ENCODE assay signal across 9 cellular contexts in genomic region chr11:93738647-93739081, GRCh38. TPM values are rescaled to one million over a fixed set of nuclear protein-coding genes. Genes with fewer than 3 reads are reported as not detected.
DNase-seq lines count a peak whose midpoint lies in the region; ATAC-seq, FAIRE-seq and TF ChIP-seq lines count a peak whose summit lies in the region.
"Had no signal": no experiment of that assay in that cellular context is flagged by ENCODE, and none has a peak within 500 bp of the region (broad histone marks: within the 10 kb centered on the region; RNA-seq: fewer than 3 reads in every experiment).

No MANE protein-coding gene starts in this region.

- H3K4me2 ChIP-seq in KMS-11 (peak overlapping the region; percentile 82), K562 (ENCODE audit: insufficient read depth, low read length) (peak overlapping the region; percentile 95), mesendoderm (ENCODE audit: low read length) (peak overlapping the region; percentile 63)

- no peak overlapping the region for H2BK5ac ChIP-seq in mesendoderm (ENCODE audit: low read length)

- H3K36me3 ChIP-seq in CD4-positive, alpha-beta memory T cell (ENCODE audit: insufficient read depth, low read length): peaks cover 42% of the 10 kb centered on the region
- peaks cover 18% of the 10 kb centered on the region; the same call in 1 of the 2 replicates for H3K36me3 ChIP-seq in KMS-11 (ENCODE audit: insufficient read depth)
- peaks cover 74% of the 10 kb centered on the region for H3K36me3 ChIP-seq in K562 (ENCODE audit: control insufficient read depth, insufficient read depth, low read length)
- peaks cover 11% of the 10 kb centered on the region for H3K36me3 ChIP-seq in mesendoderm (ENCODE audit: control insufficient read depth, insufficient read depth, low read length)

- peak overlapping the region; percentile 80 for H3K56ac ChIP-seq in mesendoderm (ENCODE audit: low read length)

- TF ChIP-seq RAD21 in K562 (CRISPR knock-in tag; conservative IDR thresholded peaks at IDR 0.05 in 1 of 2, IDR thresholded peaks at IDR 0.05 in 1 of 2): no peak

- peaks cover 77% of the 10 kb centered on the region for H3K4me1 ChIP-seq in CD4-positive, alpha-beta memory T cell (ENCODE audit: insufficient read depth, low read length)
- peaks cover 45% of the 10 kb centered on the region for H3K4me1 ChIP-seq in KMS-11 (ENCODE audit: low read depth, poor library complexity, severe bottlenecking)
- peaks cover 4 to 9% of the 10 kb centered on the region in 2 experiments; a peak in 4 of 5 replicates for H3K4me1 ChIP-seq in K562 (replicated peaks in 1 of 2; ENCODE audit: control insufficient read depth in 2 of 2, insufficient read depth in 2 of 2, low read length in 2 of 2)
- no peaks in the 10 kb centered on the region for H3K4me1 ChIP-seq in mesendoderm (ENCODE audit: control insufficient read depth, low read depth, low read length)

- no peak for FAIRE-seq in K562 (lab: Jason Lieb, UNC)

- WGBS in K562 (ENCODE audit: insufficient coverage, low coverage, missing lambda C conversion rate): 1% methylated on average over 6 of the region's 6 CpGs
- WGBS in mesendoderm (ENCODE audit: extremely low coverage, insufficient coverage, low lambda C conversion rate): no CpG with 5 or more reads among the region's 6 CpGs

- H3K4me1 Mint-ChIP-seq in CD4-positive, alpha-beta memory T cell: peaks cover 50 to 87% (median 69%) of the 10 kb centered on the region in 4 donors

- no peaks in the 10 kb centered on the region for H3K9me3 ChIP-seq in CD4-positive, alpha-beta memory T cell (ENCODE audit: control insufficient read depth in 1 of 2, low read length in 2 of 2)
- H3K9me3 ChIP-seq in K562 (replicated peaks; ENCODE audit: control insufficient read depth, insufficient read depth, low read depth, low read length): no peaks in the 10 kb centered on the region

- no peak overlapping the region for H2BK15ac ChIP-seq in mesendoderm (replicated peaks; ENCODE audit: low read depth)

- peaks cover 6% of the 10 kb centered on the region for H3K79me1 ChIP-seq in mesendoderm (ENCODE audit: low read length)

- POLR2A ChIA-PET in CD4-positive, alpha-beta memory T cell (lab: Charles Lee; ENCODE audit: partially characterized antibody): interaction anchor here (0.8 to 8.2 kb wide), 7 partner anchors 10 to 541 kb away, joined by 3 to 180 read pairs (median 38); partner anchors contain the start of genes CEP295, MED17, PANX1 and SLC36A4
- POLR2A ChIA-PET in K562 (lab: Yijun Ruan, JAX): interaction anchor here (0.6 to 5.1 kb wide), 7 partner anchors 10 to 46 kb away, joined by 3 to 98 read pairs (median 5); partner anchors contain the start of gene MED17

- H3K23ac ChIP-seq in mesendoderm (ENCODE audit: low read length): no peak overlapping the region

- no TSS peak for BruUV-seq in K562 (replicated peaks; lab: Mats Ljungman, UMichigan)

- no peaks in the 10 kb centered on the region for H3K27me3 ChIP-seq in CD4-positive, alpha-beta memory T cell (ENCODE audit: insufficient read depth, low read length)
- H3K27me3 ChIP-seq in KMS-11 (ENCODE audit: insufficient read depth, low read depth) (no peaks in the 10 kb centered on the region), K562 (ENCODE audit: control insufficient read depth in 2 of 2, insufficient read depth in 2 of 2, low read length in 2 of 2) (no peaks in the 10 kb centered on the region), mesendoderm (ENCODE audit: insufficient read depth, low read length, poor library complexity) (no peaks in the 10 kb centered on the region)

- no peak for TF ChIP-seq EP300 in K562 (IDR thresholded peaks at IDR 0.05; ENCODE audit: low read length)

- H3K36me3 Mint-ChIP-seq in CD4-positive, alpha-beta memory T cell: peaks cover 46 to 76% of the 10 kb centered on the region in 2 donors

- peak overlapping the region; percentile 7 to 98 for H3K4me3 ChIP-seq in CD4-positive, alpha-beta memory T cell (ENCODE audit: low read length in 2 of 2)
- H3K4me3 ChIP-seq in KMS-11 (IDR thresholded peaks at IDR 0.05; ENCODE audit: insufficient read depth, low read depth, low read length) (no peak overlapping the region), K562 (peak overlapping the region; percentile 79), mesendoderm (ENCODE audit: low read length) (peak overlapping the region; percentile 45)

- H3K27me3 Mint-ChIP-seq in CD4-positive, alpha-beta memory T cell: no peaks in the 10 kb centered on the region

- in situ Hi-C loops in K562 (cut with MboI): no loop called here

- CTCF ChIA-PET in CD4-positive, alpha-beta memory T cell (lab: Charles Lee; ENCODE audit: partially characterized antibody): interaction anchor here (0.9 to 6.0 kb wide), 4 partner anchors 8 to 58 kb away, joined by 3 to 60 read pairs (median 3); partner anchors contain the start of gene MED17
- CTCF ChIA-PET in K562 (lab: Yijun Ruan, JAX; ENCODE audit: low intra/inter-chr PET ratio): no interaction called here

- no peak overlapping the region for H2AFZ ChIP-seq in KMS-11 (ENCODE audit: low read depth)
- H2AFZ ChIP-seq in K562 (ENCODE audit: low read depth, low read length): no peak overlapping the region

- no peak overlapping the region for H2BK120ac ChIP-seq in mesendoderm (ENCODE audit: low read depth, low read length)

- no peaks in the 10 kb centered on the region for H3K9me3 Mint-ChIP-seq in CD4-positive, alpha-beta memory T cell

- H3K9ac ChIP-seq in KMS-11: peak overlapping the region; percentile 99
- H3K9ac ChIP-seq in K562 (ENCODE audit: insufficient read depth in 1 of 2, low read depth in 2 of 2, low read length in 2 of 2): peak overlapping the region; percentile 77 to 99; a peak in 3 of 4 replicates
- H3K9ac ChIP-seq in mesendoderm (ENCODE audit: low read length): peak overlapping the region; percentile 100

- H4K8ac ChIP-seq in mesendoderm (ENCODE audit: low read depth, low read length): no peak overlapping the region

- H3K4me3 Mint-ChIP-seq in CD4-positive, alpha-beta memory T cell: peak overlapping the region; percentile 91 to 100 (median 100)

- peak overlapping the region; percentile 80 to 99 (median 92) for H3K27ac Mint-ChIP-seq in CD4-positive, alpha-beta memory T cell

- no peak overlapping the region for H4K5ac ChIP-seq in mesendoderm (ENCODE audit: low read length)

- H3K4ac ChIP-seq in mesendoderm (ENCODE audit: low read depth, low read length): no peak overlapping the region

- peak in 1 of 5 donors; percentile 35 for DNase-seq in CD4-positive, alpha-beta memory T cell
- DNase-seq in K562 (ENCODE audit: extremely low read depth in 1 of 4, low spot score in 3 of 4) (no peak), mesendoderm (no peak), DMS114 treated with DMSO at 0.1 percent for 48 hours (lab: John Stamatoyannopoulos, UW; ENCODE audit: unreplicated experiment) (no peak), Right ventricle myocardium inferior (ENCODE audit: missing footprints) (no peak), NCI-H187 (lab: John Stamatoyannopoulos, UW) (no peak)
- DNase-seq: Kasumi-1 had no signal

- H3K27ac ChIP-seq in CD4-positive, alpha-beta memory T cell (ENCODE audit: low read depth, low read length): peak overlapping the region; percentile 93
- peak overlapping the region; percentile 96 for H3K27ac ChIP-seq in KMS-11
- peak overlapping the region; percentile 98 for H3K27ac ChIP-seq in K562 (ENCODE audit: extremely low read depth, low read depth, low read length)
- H3K27ac ChIP-seq in mesendoderm (ENCODE audit: low read depth, low read length): no peak overlapping the region

- TF ChIP-seq CTCF in KMS-11 (conservative IDR thresholded peaks at IDR 0.05; ENCODE audit: low read depth, low read length) (no peak), K562 (IDR thresholded peaks at IDR 0.05 in 2 of 3, conservative IDR thresholded peaks at IDR 0.05 in 1 of 3; ENCODE audit: insufficient read depth in 2 of 3, low read depth in 1 of 3, low read length in 3 of 3) (no peak)

- ATAC-seq in K562: no peak
- no peak for ATAC-seq in GM18502 (IDR thresholded peaks at IDR 0.05; ENCODE audit: poor library complexity, unreplicated experiment)
- ATAC-seq in Right ventricle myocardium inferior: no peak

- H3K18ac ChIP-seq in mesendoderm (ENCODE audit: low read length): no peak overlapping the region

- intact Hi-C loops in CD4-positive, alpha-beta memory T cell (cut with micrococcal nuclease): no loop called here
- intact Hi-C loops in K562 (cut with micrococcal nuclease): no loop called here
- intact Hi-C loops in Right ventricle myocardium inferior (cut with DNase I): no loop called here

- no peaks in the 10 kb centered on the region for H3K9me1 ChIP-seq in K562 (ENCODE audit: control insufficient read depth, insufficient read depth, low read length)

- H4K20me1 ChIP-seq in KMS-11 (ENCODE audit: insufficient read depth) (peaks cover 22% of the 10 kb centered on the region), K562 (replicated peaks; ENCODE audit: control insufficient read depth, insufficient read depth, low read length) (peaks cover 4% of the 10 kb centered on the region)

- TF ChIP-seq POLR2A in K562 (conservative IDR thresholded peaks at IDR 0.05): peak; percentile 11; the same call in 1 of the 2 replicates

- no peak overlapping the region for H2AK5ac ChIP-seq in mesendoderm (ENCODE audit: low read length)

- H3K79me2 ChIP-seq in KMS-11 (ENCODE audit: insufficient read depth, low read depth): peaks cover 81% of the 10 kb centered on the region
- peaks cover 94% of the 10 kb centered on the region for H3K79me2 ChIP-seq in K562 (ENCODE audit: control insufficient read depth, insufficient read depth, low read length)
- peaks cover 58% of the 10 kb centered on the region for H3K79me2 ChIP-seq in mesendoderm (ENCODE audit: control insufficient read depth, insufficient read depth, low read length)

RNA-seq across cellular contexts. Expression of gene TAF1D, which starts 2.6 kb away (rescaled TPM):
- 100 to 1,000 TPM; 198 to 199 TPM for total RNA-seq in CD4-positive, alpha-beta memory T cell
- polyA plus RNA-seq in CD4-positive, alpha-beta memory T cell: 10 to 100 TPM; 17.4 to 29.8 TPM
- 288 and 1,250 TPM in 2 replicates for total RNA-seq in K562 (2011; cell fraction: chromatin; rRNA removed; ENCODE audit: low replicate concordance)
- total RNA-seq in K562 (2011; cell fraction: nucleolus; rRNA removed): 323 and 380 TPM in 2 replicates
- 528 and 703 TPM in 2 replicates for total RNA-seq in K562 (2011; cell fraction: nucleoplasm; rRNA removed)
- 155 and 182 TPM in 2 replicates for total RNA-seq in K562 (2014; rRNA removed)
- 313 and 326 TPM in 2 replicates for total RNA-seq in K562 (2014; rRNA removed; fragmentation: Illumina TruSeq; extraction: Trizol)
- total RNA-seq in K562 (2015; rRNA removed; fragmentation: Illumina TruSeq; extraction: Trizol): 301 and 347 TPM in 2 replicates
- total RNA-seq in K562 (2021): 189 and 193 TPM in 2 replicates
- 208 and 270 TPM in 2 replicates for polyA plus RNA-seq in K562 (2011; rRNA removed)
- 21.9 and 72.7 TPM in 2 replicates for polyA plus RNA-seq in K562 (2011; cell fraction: cytosol; rRNA removed)
- 340 and 474 TPM in 2 replicates for polyA plus RNA-seq in K562 (2011; cell fraction: nucleus; rRNA removed)
- 127 and 137 TPM in 2 replicates for polyA plus RNA-seq in K562 (2012)
- 203 and 250 TPM in 2 replicates for polyA plus RNA-seq in K562 (2014; fragmentation: Illumina TruSeq; extraction: Trizol)
- polyA plus RNA-seq in K562 (2014; fragmentation: Nextera tagmentation; extraction: Ambion mirVana): 100 to 1,000 TPM; 122 to 123 TPM
- 245 and 293 TPM in 2 replicates for polyA plus RNA-seq in K562 (2014; rRNA removed)
- 237 and 271 TPM in 2 replicates for polyA minus RNA-seq in K562 (2011; rRNA and poly(A)+ RNA removed)
- polyA minus RNA-seq in K562 (2011; cell fraction: cytosol; rRNA and poly(A)+ RNA removed): 59.7 and 102 TPM in 2 replicates
- 469 and 813 TPM in 2 replicates for polyA minus RNA-seq in K562 (2011; cell fraction: nucleus; rRNA and poly(A)+ RNA removed)
- polyA plus RNA-seq in mesendoderm (2013, experiment 1 of 2): 238 TPM
- polyA plus RNA-seq in mesendoderm (2013, experiment 2 of 2): 235 TPM
- total RNA-seq in Right ventricle myocardium inferior: 32.4 TPM

RNA-seq across cellular contexts. Expression of gene C11orf54, which starts 2.8 kb away (rescaled TPM):
- 10 to 100 TPM; 31.2 to 36.4 TPM for total RNA-seq in CD4-positive, alpha-beta memory T cell
- 10 to 100 TPM; 13.0 to 17.4 TPM for polyA plus RNA-seq in CD4-positive, alpha-beta memory T cell
- total RNA-seq in K562 (2011; cell fraction: chromatin; rRNA removed; ENCODE audit: low replicate concordance): 16.6 and 50.4 TPM in 2 replicates
- total RNA-seq in K562 (2011; cell fraction: nucleolus; rRNA removed): 8.3 and 11.8 TPM in 2 replicates
- 15.0 and 27.5 TPM in 2 replicates for total RNA-seq in K562 (2011; cell fraction: nucleoplasm; rRNA removed)
- 12.0 and 13.4 TPM in 2 replicates for total RNA-seq in K562 (2014; rRNA removed)
- 23.1 and 30.5 TPM in 2 replicates for total RNA-seq in K562 (2014; rRNA removed; fragmentation: Illumina TruSeq; extraction: Trizol)
- 15.3 and 16.8 TPM in 2 replicates for total RNA-seq in K562 (2015; rRNA removed; fragmentation: Illumina TruSeq; extraction: Trizol)
- total RNA-seq in K562 (2021): 13.1 and 15.6 TPM in 2 replicates
- 26.7 and 33.0 TPM in 2 replicates for polyA plus RNA-seq in K562 (2011; rRNA removed)
- polyA plus RNA-seq in K562 (2011; cell fraction: cytosol; rRNA removed): 4.4 and 11.8 TPM in 2 replicates
- polyA plus RNA-seq in K562 (2011; cell fraction: nucleus; rRNA removed): 11.0 and 29.8 TPM in 2 replicates
- 13.4 and 23.0 TPM in 2 replicates for polyA plus RNA-seq in K562 (2012)
- 24.3 and 25.0 TPM in 2 replicates for polyA plus RNA-seq in K562 (2014; fragmentation: Illumina TruSeq; extraction: Trizol)
- polyA plus RNA-seq in K562 (2014; fragmentation: Nextera tagmentation; extraction: Ambion mirVana): 10 to 100 TPM; 31.5 to 31.7 TPM
- polyA plus RNA-seq in K562 (2014; rRNA removed): 15.9 and 18.3 TPM in 2 replicates
- 19.7 and 24.9 TPM in 2 replicates for polyA minus RNA-seq in K562 (2011; rRNA and poly(A)+ RNA removed)
- polyA minus RNA-seq in K562 (2011; cell fraction: cytosol; rRNA and poly(A)+ RNA removed): 8.9 and 11.4 TPM in 2 replicates
- polyA minus RNA-seq in K562 (2011; cell fraction: nucleus; rRNA and poly(A)+ RNA removed): 4.7 and 9.4 TPM in 2 replicates
- polyA plus RNA-seq in mesendoderm (2013, experiment 1 of 2): 7.6 TPM
- polyA plus RNA-seq in mesendoderm (2013, experiment 2 of 2): 8.1 TPM
- 30.2 TPM for total RNA-seq in Right ventricle myocardium inferior

RNA-seq across cellular contexts. Expression of gene MED17, which starts 45.4 kb away (rescaled TPM):
- 10 to 100 TPM; 73.2 to 78.5 TPM for total RNA-seq in CD4-positive, alpha-beta memory T cell
- polyA plus RNA-seq in CD4-positive, alpha-beta memory T cell: 10 to 100 TPM; 11.3 to 30.8 TPM
- 55.0 and 121 TPM in 2 replicates for total RNA-seq in K562 (2011; cell fraction: chromatin; rRNA removed; ENCODE audit: low replicate concordance)
- 36.2 and 37.2 TPM in 2 replicates for total RNA-seq in K562 (2011; cell fraction: nucleolus; rRNA removed)
- 65.5 and 106 TPM in 2 replicates for total RNA-seq in K562 (2011; cell fraction: nucleoplasm; rRNA removed)
- total RNA-seq in K562 (2014; rRNA removed) (29.8 and 30.7 TPM in 2 replicates), K562 (2014; rRNA removed; fragmentation: Illumina TruSeq; extraction: Trizol) (34.5 and 35.1 TPM in 2 replicates), K562 (2015; rRNA removed; fragmentation: Illumina TruSeq; extraction: Trizol) (31.5 and 32.4 TPM in 2 replicates), K562 (2021) (34.7 and 35.0 TPM in 2 replicates), Right ventricle myocardium inferior (15.9 TPM)
- polyA plus RNA-seq in K562 (2011; rRNA removed) (20.3 and 22.0 TPM in 2 replicates), K562 (2014; fragmentation: Illumina TruSeq; extraction: Trizol) (22.1 and 26.8 TPM in 2 replicates), K562 (2014; fragmentation: Nextera tagmentation; extraction: Ambion mirVana) (1 to 10 TPM; 6.7 to 7.7 TPM), K562 (2014; rRNA removed) (21.5 and 21.7 TPM in 2 replicates)
- polyA plus RNA-seq in K562 (2011; cell fraction: cytosol; rRNA removed): 7.8 and 8.2 TPM in 2 replicates
- 31.3 and 40.5 TPM in 2 replicates for polyA plus RNA-seq in K562 (2011; cell fraction: nucleus; rRNA removed)
- 12.7 and 15.4 TPM in 2 replicates for polyA plus RNA-seq in K562 (2012)
- 30.5 and 37.4 TPM in 2 replicates for polyA minus RNA-seq in K562 (2011; rRNA and poly(A)+ RNA removed)
- polyA minus RNA-seq in K562 (2011; cell fraction: cytosol; rRNA and poly(A)+ RNA removed): 11.0 and 14.2 TPM in 2 replicates
- 36.9 and 49.5 TPM in 2 replicates for polyA minus RNA-seq in K562 (2011; cell fraction: nucleus; rRNA and poly(A)+ RNA removed)
- polyA plus RNA-seq in mesendoderm (2013, experiment 1 of 2): 22.5 TPM
- 21.6 TPM for polyA plus RNA-seq in mesendoderm (2013, experiment 2 of 2)
